ENCODE assay signal across 1 cellular context in the genomic region with DNA sequence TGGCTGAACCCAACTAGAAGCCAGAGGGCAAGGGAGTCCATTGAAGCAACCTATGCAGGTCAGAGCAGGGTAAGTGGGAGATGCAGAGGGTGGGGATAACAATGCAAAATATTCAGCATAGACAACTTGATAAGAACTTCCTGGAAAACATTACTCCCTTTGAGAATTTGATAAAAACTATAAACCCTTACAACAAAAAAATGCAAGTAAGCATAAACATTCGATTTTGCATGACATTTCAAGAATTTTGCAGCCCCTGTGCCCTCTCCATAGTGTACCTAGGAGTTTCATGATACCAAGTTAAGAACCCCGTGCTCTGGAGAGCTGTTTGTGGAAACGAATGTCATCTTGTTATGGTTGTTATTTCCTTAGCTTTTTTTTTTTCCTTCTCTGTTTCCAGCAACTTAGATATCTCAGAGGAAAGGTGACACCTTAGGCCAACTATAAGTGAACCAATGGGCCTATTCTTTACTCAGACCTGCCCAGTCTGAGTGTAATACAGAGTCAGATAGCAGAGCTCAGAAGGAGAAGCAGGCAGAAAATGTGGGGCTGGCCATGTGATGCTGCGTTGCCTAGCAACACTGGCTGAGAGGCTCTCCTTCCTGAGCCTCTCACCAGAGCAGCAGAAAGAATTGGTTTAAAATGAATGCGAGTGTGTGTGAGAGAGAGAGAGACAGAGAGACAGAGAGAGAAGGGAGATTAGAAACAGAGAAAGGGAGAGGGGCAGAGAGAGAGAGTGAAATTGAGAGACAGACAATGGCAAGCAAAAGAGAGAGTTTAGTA.
TF ChIP-seq lines count a peak whose summit lies in the region.

No MANE protein-coding gene starts in this region.

TF ChIP-seq in HepG2, 621 proteins besides CTCF, POLR2A, EP300 and RAD21:
- TF ChIP-seq HIVEP1 (CRISPR knock-in tag; IDR thresholded peaks at IDR 0.05) (no peak), MAFK (conservative IDR thresholded peaks at IDR 0.05 in 1 of 2, IDR thresholded peaks at IDR 0.05 in 1 of 2; ENCODE audit: low read length in 2 of 2) (0 out of 4 replicates have a peak, but pooled peaks of 1 of the 2 experiments have one; percentile 4), MAFF (IDR thresholded peaks at IDR 0.05; ENCODE audit: low read depth, low read length) (peak; percentile 30; the same call in 1 of the 2 replicates)
- TF ChIP-seq, protein P1, sequence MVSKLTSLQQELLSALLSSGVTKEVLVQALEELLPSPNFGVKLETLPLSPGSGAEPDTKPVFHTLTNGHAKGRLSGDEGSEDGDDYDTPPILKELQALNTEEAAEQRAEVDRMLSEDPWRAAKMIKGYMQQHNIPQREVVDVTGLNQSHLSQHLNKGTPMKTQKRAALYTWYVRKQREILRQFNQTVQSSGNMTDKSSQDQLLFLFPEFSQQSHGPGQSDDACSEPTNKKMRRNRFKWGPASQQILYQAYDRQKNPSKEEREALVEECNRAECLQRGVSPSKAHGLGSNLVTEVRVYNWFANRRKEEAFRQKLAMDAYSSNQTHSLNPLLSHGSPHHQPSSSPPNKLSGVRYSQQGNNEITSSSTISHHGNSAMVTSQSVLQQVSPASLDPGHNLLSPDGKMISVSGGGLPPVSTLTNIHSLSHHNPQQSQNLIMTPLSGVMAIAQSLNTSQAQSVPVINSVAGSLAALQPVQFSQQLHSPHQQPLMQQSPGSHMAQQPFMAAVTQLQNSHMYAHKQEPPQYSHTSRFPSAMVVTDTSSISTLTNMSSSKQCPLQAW (CRISPR knock-in tag; IDR thresholded peaks at IDR 0.05), result no peak
